28 cellular contexts compared by ENCODE assay signal in genomic region chr9:92108122-92108521, GRCh38.
"Had no signal": no experiment of that assay in that cellular context is flagged by ENCODE, and none has a peak within 500 bp of the region (broad histone marks: within the 10 kb centered on the region; RNA-seq: fewer than 3 reads in every experiment).

No MANE protein-coding gene starts in this region.

- H3K27ac Mint-ChIP-seq: dendritic cell treated with granulocyte-macrophage colony-stimulating factor and Interleukin-4, amounts not matched to agents 40 ng/mL and 50 ng/mL, for 4 days; effector memory CD8-positive, alpha-beta T cell; endodermal cell had no signal

- H3K27me3 ChIP-seq: colonic mucosa, dorsolateral prefrontal cortex, esophagus muscularis mucosa, esophagus squamous epithelium, foreskin keratinocyte, gastrocnemius medialis, gastroesophageal sphincter, heart left ventricle, heart right ventricle, hepatocyte had no signal

- H3K4me3 ChIP-seq: colonic mucosa, coronary artery, dorsolateral prefrontal cortex, esophagus muscularis mucosa, esophagus squamous epithelium, gastrocnemius medialis, gastroesophageal sphincter, heart left ventricle, heart right ventricle, hepatocyte had no signal

- FAIRE-seq: endothelial cell of umbilical vein, frontal cortex had no signal

- H3K36me3 ChIP-seq: colonic mucosa had no signal

- H3K27ac ChIP-seq: colonic mucosa, coronary artery, dorsolateral prefrontal cortex, epithelial cell of prostate, esophagus muscularis mucosa, esophagus squamous epithelium, foreskin keratinocyte, gastrocnemius medialis, gastroesophageal sphincter, heart left ventricle, heart right ventricle, hepatocyte had no signal

- ATAC-seq: effector memory CD8-positive, alpha-beta T cell; esophagus mucosa; foreskin keratinocyte; gastrocnemius medialis; gastroesophageal sphincter; heart left ventricle; heart right ventricle had no signal

- DNase-seq: colonic mucosa; cortex of kidney; dermis blood vessel endothelial cell; dorsolateral prefrontal cortex; effector CD4-positive, alpha-beta T cell; effector CD8-positive, alpha-beta T cell; effector memory CD4-positive, alpha-beta T cell; effector memory CD8-positive, alpha-beta T cell; endodermal cell; erythroblast; esophagus squamous epithelium; foreskin fibroblast; foreskin keratinocyte; foreskin melanocyte; gastrocnemius medialis; glutamatergic neuron; head of caudate nucleus; heart left ventricle; heart right ventricle had no signal

- H2AFZ ChIP-seq: hepatocyte had no signal

- H3K9me3 Mint-ChIP-seq: dendritic cell treated with granulocyte-macrophage colony-stimulating factor and Interleukin-4, amounts not matched to agents 40 ng/mL and 50 ng/mL, for 4 days; effector memory CD8-positive, alpha-beta T cell had no signal

- H3K4me1 ChIP-seq: colonic mucosa, foreskin keratinocyte, gastrocnemius medialis had no signal

- H3K9me3 ChIP-seq: colonic mucosa, esophagus muscularis mucosa, esophagus squamous epithelium, gastrocnemius medialis, gastroesophageal sphincter, heart left ventricle, heart right ventricle had no signal

- H3K4me2 ChIP-seq: hepatocyte had no signal
